ENCODE assay signal across 8 cellular contexts in genomic region chr12:121858662-121859572, GRCh38. TPM values are rescaled to one million over a fixed set of nuclear protein-coding genes. Genes with fewer than 3 reads are reported as not detected.
DNase-seq lines count a peak whose midpoint lies in the region; ATAC-seq and TF ChIP-seq lines count a peak whose summit lies in the region.

HPD (minus strand) TSS chr12:121858859; CDS start chr12:121858823, 36 bp downstream.

- TF ChIP-seq CTCF in HFF-Myc (IDR thresholded peaks at IDR 0.05; ENCODE audit: low read depth, low read length, missing control alignments), result no peak

- no peaks in the 10 kb centered on the region for H3K9me3 Mint-ChIP-seq in activated T-cell treated with anti-CD3 and anti-CD28 coated beads, Interleukin-2, amount 50 U/mL, for 24 hours

- H3K4me1 Mint-ChIP-seq in activated T-cell treated with anti-CD3 and anti-CD28 coated beads, Interleukin-2, amount 50 U/mL, for 24 hours (ENCODE audit: low read depth), result no peaks in the 10 kb centered on the region

- no peaks in the 10 kb centered on the region for H3K36me3 Mint-ChIP-seq in activated T-cell treated with anti-CD3 and anti-CD28 coated beads, Interleukin-2, amount 50 U/mL, for 24 hours (ENCODE audit: low read depth)

- no peaks in the 10 kb centered on the region for H3K27me3 Mint-ChIP-seq in activated T-cell treated with anti-CD3 and anti-CD28 coated beads, Interleukin-2, amount 50 U/mL, for 24 hours

- H3K4me3 ChIP-seq in HFF-Myc (replicated peaks; ENCODE audit: low read depth, low read length), result no peak within 1 kb of the TSS

- H3K27ac Mint-ChIP-seq in activated T-cell treated with anti-CD3 and anti-CD28 coated beads, Interleukin-2, amount 50 U/mL, for 24 hours, result no peak within 1 kb of the TSS

- peak; percentile 73 for ATAC-seq in left lobe of liver

- H3K4me3 Mint-ChIP-seq in activated T-cell treated with anti-CD3 and anti-CD28 coated beads, Interleukin-2, amount 50 U/mL, for 24 hours, result no peak within 1 kb of the TSS

- DNase-seq in HFF-Myc (ENCODE audit: extremely low read depth, low read depth), result peak; percentile 66
- DNase-seq in caudate nucleus (lab: John Stamatoyannopoulos, UW), result peak in 10 of 61 donors; percentile 2 to 35 (median 6)
- DNase-seq in left lobe of liver (ENCODE audit: low spot score), result peak; percentile 99
- DNase-seq in stromal cell of bone marrow (ENCODE audit: low read depth), result peak; percentile 61
- DNase-seq in activated T-cell treated with anti-CD3 and anti-CD28 coated beads, Interleukin-2, amount 50 U/mL, for 24 hours, result no peak
- DNase-seq in stimulated activated CD8-positive, alpha-beta memory T cell treated with anti-CD3 and anti-CD28 coated beads, Interleukin-4, amount 100 ng/mL, for 48 hours, result no peak
- DNase-seq in OCI-M2 (lab: John Stamatoyannopoulos, UW; ENCODE audit: unreplicated experiment), result no peak
- no peak for DNase-seq in MV-4-11 (lab: John Stamatoyannopoulos, UW)

- peak within 1 kb of the TSS; percentile 40 for H3K27ac ChIP-seq in caudate nucleus (ENCODE audit: low read depth, low read length)

RNA-seq across cellular contexts. Expression of gene HPD, which starts in this region (rescaled TPM):
- total RNA-seq in left lobe of liver, result 1,410 TPM

Comparison
In these comparisons a context has a peak if more than half of its experiments do, and no peak if none do; other contexts are left out.
1. DNase-seq: peak in HFF-Myc (single experiment), left lobe of liver (single experiment) and stromal cell of bone marrow (single experiment); none in activated T-cell treated with anti-CD3 and anti-CD28 coated beads, Interleukin-2, amount 50 U/mL, for 24 hours (single experiment), stimulated activated CD8-positive, alpha-beta memory T cell treated with anti-CD3 and anti-CD28 coated beads, Interleukin-4, amount 100 ng/mL, for 48 hours (single experiment), OCI-M2 (single experiment) and MV-4-11 (single experiment).